ENCODE assay signal across 8 cellular contexts in the genomic region with DNA sequence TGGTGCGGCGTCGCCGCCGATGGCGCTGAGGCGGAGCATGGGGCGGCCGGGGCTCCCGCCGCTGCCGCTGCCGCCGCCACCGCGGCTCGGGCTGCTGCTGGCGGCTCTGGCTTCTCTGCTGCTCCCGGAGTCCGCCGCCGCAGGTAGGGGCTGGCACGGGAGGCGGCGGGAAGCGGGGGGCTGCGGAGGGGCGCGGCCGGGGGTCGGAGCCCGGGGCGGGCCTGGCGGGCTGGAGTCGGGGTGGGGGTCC. TPM values are rescaled to one million over a fixed set of nuclear protein-coding genes. Genes with fewer than 3 reads are reported as not detected.
DNase-seq lines count a peak whose midpoint lies in the region; ATAC-seq and TF ChIP-seq lines count a peak whose summit lies in the region.

No MANE protein-coding gene starts in this region.

- DNase-seq in mammary epithelial cell (no peak), lower leg skin (ENCODE audit: low spot score in 2 of 2) (no peak), thoracic aorta (ENCODE audit: low spot score) (no peak), NCI-H1092 treated with DMSO at 0.1 percent for 48 hours (lab: John Stamatoyannopoulos, UW) (no peak), dedifferentiated amniotic fluid mesenchymal stem cell (ENCODE audit: extremely low spot score) (no peak), T-helper 9 cell (no peak)
- DNase-seq in activated naive CD4-positive, alpha-beta T cell treated with anti-CD3 and anti-CD28 coated beads, Interleukin-2, amount 50 U/mL, for 16 hours: no peak

- CTCF ChIA-PET in mammary epithelial cell (lab: Charles Lee; ENCODE audit: low non-redundant PET): no interaction called here

- H2AFZ ChIP-seq in mammary epithelial cell (ENCODE audit: low read depth, low read length): peak overlapping the region; percentile 95

- H3K27ac ChIP-seq in mammary epithelial cell (ENCODE audit: insufficient read depth, low read depth, low read length) (no peak overlapping the region), thoracic aorta (no peak overlapping the region)

- no peak for TF ChIP-seq POLR2A in lower leg skin (IDR thresholded peaks at IDR 0.05)

- no peaks in the 10 kb centered on the region for H3K27me3 ChIP-seq in mammary epithelial cell (ENCODE audit: insufficient read depth, low read length)
- no peaks in the 10 kb centered on the region for H3K27me3 ChIP-seq in thoracic aorta (replicated peaks; ENCODE audit: insufficient read depth)

- dilution Hi-C loops in mammary epithelial cell (cut with HindIII; ENCODE audit: low sequenced_read_pairs): no loop called here

- peak overlapping the region; percentile 89 for H3K4me2 ChIP-seq in mammary epithelial cell (ENCODE audit: insufficient read depth, low read depth, low read length)

- H3K9ac ChIP-seq in mammary epithelial cell (ENCODE audit: insufficient read depth, low read length): no peak overlapping the region

- no peaks in the 10 kb centered on the region for H3K9me3 ChIP-seq in mammary epithelial cell (replicated peaks; ENCODE audit: insufficient read depth, low read length)
- H3K9me3 ChIP-seq in thoracic aorta: no peaks in the 10 kb centered on the region

- no peak for ATAC-seq in thoracic aorta (ENCODE audit: insufficient number of reproducible peaks, low FRiP score, low read depth)

- TF ChIP-seq CTCF in mammary epithelial cell (conservative IDR thresholded peaks at IDR 0.05 in 1 of 2, IDR thresholded peaks at IDR 0.05 in 1 of 2; ENCODE audit: extremely low read depth in 1 of 2, insufficient read depth in 1 of 2, low read depth in 1 of 2, low read length in 2 of 2) (no peak), lower leg skin (IDR thresholded peaks at IDR 0.05) (no peak), thoracic aorta (IDR thresholded peaks at IDR 0.05) (no peak)

- no peak for TF ChIP-seq EP300 in Ishikawa (IDR thresholded peaks at IDR 0.05; ENCODE audit: borderline replicate concordance)

- H3K79me2 ChIP-seq in mammary epithelial cell (ENCODE audit: insufficient read depth, low read length): no peaks in the 10 kb centered on the region

- no TSS peak for BruUV-seq in mammary epithelial cell (replicated peaks; lab: Mats Ljungman, UMichigan)

- no peak for TF ChIP-seq RAD21 in Ishikawa (IDR thresholded peaks at IDR 0.05; ENCODE audit: low read depth)

- H3K36me3 ChIP-seq in mammary epithelial cell (ENCODE audit: insufficient read depth, low read length) (no peaks in the 10 kb centered on the region), thoracic aorta (no peaks in the 10 kb centered on the region)

- H3K4me3 ChIP-seq in mammary epithelial cell (replicated peaks in 1 of 3; ENCODE audit: insufficient read depth in 1 of 3, low read depth in 2 of 3, low read length in 3 of 3) (peak overlapping the region; percentile 38 to 62 (median 51)), lower leg skin (ENCODE audit: low read depth, poor library complexity, severe bottlenecking) (peak overlapping the region; percentile 55), thoracic aorta (peak overlapping the region; percentile 83)

- intact Hi-C loops in mammary epithelial cell (cut with micrococcal nuclease): loop anchor here (2.0 to 5.0 kb wide), 6 partner anchors 43 to 343 kb away; a partner anchor contains a TSS
- intact Hi-C loops in lower leg skin (cut with DNase I; ENCODE audit: low total_unique reads): no loop called here

- no peaks in the 10 kb centered on the region for H4K20me1 ChIP-seq in mammary epithelial cell (ENCODE audit: insufficient read depth, low read length)

- in situ Hi-C loops in mammary epithelial cell (cut with MboI; ENCODE audit: low sequenced_read_pairs in 2 of 2): no loop called here

- peaks cover 17% of the 10 kb centered on the region for H3K4me1 ChIP-seq in mammary epithelial cell (ENCODE audit: insufficient read depth, low read length)
- H3K4me1 ChIP-seq in thoracic aorta (ENCODE audit: control insufficient read depth in 1 of 2, low read depth in 2 of 2): peaks cover 4 to 26% of the 10 kb centered on the region in 2 donors

- 13% methylated on average over 3 of the region's 35 CpGs for WGBS in mammary epithelial cell (ENCODE audit: low coverage, missing lambda C conversion rate)
- 4% methylated on average over 9 of the region's 35 CpGs; no CpG with 5 or more reads in 1 of the 2 donors for WGBS in lower leg skin, 2 donors

TF ChIP-seq in Ishikawa, 13 proteins besides CTCF, POLR2A, EP300 and RAD21:
- 0 out of 2 replicates have a peak, but pooled peaks have one; percentile 45 for TF ChIP-seq YY1 (IDR thresholded peaks at IDR 0.05; ENCODE audit: low read depth)
- no peak for TF ChIP-seq TEAD4 (IDR thresholded peaks at IDR 0.05)
TF ChIP-seq in Ishikawa: peak in this region for 1.

RNA-seq across cellular contexts. Expression of a gene that starts 0.2 kb away (rescaled TPM):
- total RNA-seq in mammary epithelial cell (10 to 100 TPM in 1 of 2 donors, 1 to 10 TPM in 1; 3.5 to 17.0 TPM), lower leg skin (10 to 100 TPM; 28.7 to 52.4 (median 29.8) TPM), thoracic aorta (1 to 10 TPM; 5.4 to 8.8 TPM)
- 13.2 TPM for polyA plus RNA-seq in mammary epithelial cell
- polyA minus RNA-seq in mammary epithelial cell: 50.7 TPM

RNA-seq across cellular contexts. Expression of a gene that starts 15.1 kb away (rescaled TPM):
- total RNA-seq in mammary epithelial cell (10 to 100 TPM; 11.2 to 35.5 TPM), lower leg skin (10 to 100 TPM; 15.1 to 58.5 (median 41.0) TPM), thoracic aorta (10 to 100 TPM; 14.7 to 19.2 TPM)
- 11.4 TPM for polyA plus RNA-seq in mammary epithelial cell
- 44.3 TPM for polyA minus RNA-seq in mammary epithelial cell

RNA-seq across cellular contexts. Expression of a gene that starts 45.5 kb away (rescaled TPM):
- total RNA-seq in mammary epithelial cell: not detected
- polyA plus RNA-seq in mammary epithelial cell: not detected
- not detected for polyA minus RNA-seq in mammary epithelial cell
- under 1 TPM in 3 of 4 donors, not detected in 1; 0.46 to 0.54 (median 0.52) TPM for total RNA-seq in lower leg skin
- total RNA-seq in thoracic aorta: under 1 TPM; 0.35 to 0.81 TPM
